In genomic region chr1:161379071-161379470, GRCh38 we compare ENCODE assay signal across 18 cellular contexts. TPM values are rescaled to one million over a fixed set of nuclear protein-coding genes. Genes with fewer than 3 reads are reported as not detected.
DNase-seq lines count a peak whose midpoint lies in the region; ATAC-seq and TF ChIP-seq lines count a peak whose summit lies in the region.
"Had no signal": no experiment of that assay in that cellular context is flagged by ENCODE, and none has a peak within 500 bp of the region (broad histone marks: within the 10 kb centered on the region; RNA-seq: fewer than 3 reads in every experiment).

No MANE protein-coding gene starts in this region.

- no peaks in the 10 kb centered on the region for H3K9me3 Mint-ChIP-seq in activated T-cell treated with anti-CD3 and anti-CD28 coated beads, Interleukin-2, amount 50 U/mL, for 24 hours
- H3K9me3 Mint-ChIP-seq in osteocyte (ENCODE audit: unreplicated experiment), result no peaks in the 10 kb centered on the region
- H3K9me3 Mint-ChIP-seq: activated B cell treated with CpG ODN at 0.5 μM for 24 hours; dendritic cell treated with granulocyte-macrophage colony-stimulating factor and Interleukin-4, amounts not matched to agents 40 ng/mL and 50 ng/mL, for 4 days; naive B cell had no signal

- DNase-seq in activated T-cell treated with anti-CD3 and anti-CD28 coated beads, Interleukin-2, amount 50 U/mL, for 24 hours, result peak; percentile 36
- no peak for DNase-seq in activated T-cell treated with anti-CD3 and anti-CD28 coated beads, Interleukin-2, amount 50 U/mL, for 48 hours
- DNase-seq in epithelial cell of esophagus (ENCODE audit: low read depth) (peak; percentile 12), osteocyte (ENCODE audit: extremely low spot score, unreplicated experiment) (no peak), NCI-H1092 treated with DMSO at 0.1 percent for 48 hours (lab: John Stamatoyannopoulos, UW) (no peak), BE2C (no peak)
- no peak for DNase-seq in activated CD8-positive, alpha-beta memory T cell treated with anti-CD3 and anti-CD28 coated beads, Interleukin-2, amount 50 U/mL, for 48 hours
- DNase-seq: 8988T, activated B cell treated with CpG ODN at 0.5 μM for 24 hours, gastrocnemius medialis, MV-4-11, naive B cell, sigmoid colon had no signal

- H3K4me3 ChIP-seq in epithelial cell of esophagus (ENCODE audit: low read length) (peak overlapping the region; percentile 29), BE2C (ENCODE audit: low read depth, low read length) (no peak overlapping the region)
- H3K4me3 ChIP-seq: gastrocnemius medialis, sigmoid colon had no signal

- peak overlapping the region; percentile 44 for H3K27ac Mint-ChIP-seq in activated T-cell treated with anti-CD3 and anti-CD28 coated beads, Interleukin-2, amount 50 U/mL, for 24 hours
- no peak overlapping the region for H3K27ac Mint-ChIP-seq in osteocyte (ENCODE audit: unreplicated experiment)
- H3K27ac Mint-ChIP-seq: activated B cell treated with CpG ODN at 0.5 μM for 24 hours; dendritic cell treated with granulocyte-macrophage colony-stimulating factor and Interleukin-4, amounts not matched to agents 40 ng/mL and 50 ng/mL, for 4 days; naive B cell had no signal

- peaks cover 11% of the 10 kb centered on the region for H3K4me1 Mint-ChIP-seq in activated T-cell treated with anti-CD3 and anti-CD28 coated beads, Interleukin-2, amount 50 U/mL, for 24 hours (ENCODE audit: low read depth)
- peaks cover 4% of the 10 kb centered on the region for H3K4me1 Mint-ChIP-seq in osteocyte (ENCODE audit: unreplicated experiment)
- H3K4me1 Mint-ChIP-seq: activated B cell treated with CpG ODN at 0.5 μM for 24 hours had no signal

- ATAC-seq in HG03342 (IDR thresholded peaks at IDR 0.05; ENCODE audit: unreplicated experiment), result peak; percentile 57
- ATAC-seq: gastrocnemius medialis had no signal

- H3K4me3 Mint-ChIP-seq in activated T-cell treated with anti-CD3 and anti-CD28 coated beads, Interleukin-2, amount 50 U/mL, for 24 hours, result peak overlapping the region; percentile 67
- peak overlapping the region; percentile 65 for H3K4me3 Mint-ChIP-seq in osteocyte (ENCODE audit: unreplicated experiment)
- H3K4me3 Mint-ChIP-seq: activated B cell treated with CpG ODN at 0.5 μM for 24 hours; dendritic cell treated with granulocyte-macrophage colony-stimulating factor and Interleukin-4, amounts not matched to agents 40 ng/mL and 50 ng/mL, for 4 days; naive B cell had no signal

- H3K9me3 ChIP-seq in BE2C, result no peaks in the 10 kb centered on the region
- H3K9me3 ChIP-seq: gastrocnemius medialis, sigmoid colon had no signal

- no peaks in the 10 kb centered on the region for H3K36me3 Mint-ChIP-seq in activated T-cell treated with anti-CD3 and anti-CD28 coated beads, Interleukin-2, amount 50 U/mL, for 24 hours (ENCODE audit: low read depth)
- no peaks in the 10 kb centered on the region for H3K36me3 Mint-ChIP-seq in osteocyte (ENCODE audit: unreplicated experiment)
- H3K36me3 Mint-ChIP-seq: naive B cell had no signal

- no peaks in the 10 kb centered on the region for H3K27me3 ChIP-seq in BE2C
- H3K27me3 ChIP-seq: gastrocnemius medialis, sigmoid colon had no signal

- H3K36me3 ChIP-seq in BE2C, result no peaks in the 10 kb centered on the region
- H3K36me3 ChIP-seq: gastrocnemius medialis, sigmoid colon had no signal

- no peak for TF ChIP-seq CTCF in epithelial cell of esophagus (IDR thresholded peaks at IDR 0.05; ENCODE audit: insufficient read depth, low read depth, low read length, missing control alignments)
- no peak for TF ChIP-seq CTCF in osteocyte (IDR thresholded peaks at IDR 0.05)
- TF ChIP-seq CTCF in BE2C (IDR thresholded peaks at IDR 0.05; ENCODE audit: low read depth, low read length), result no peak

- H3K4me1 ChIP-seq in BE2C, result no peaks in the 10 kb centered on the region

- no peaks in the 10 kb centered on the region for H3K27me3 Mint-ChIP-seq in activated T-cell treated with anti-CD3 and anti-CD28 coated beads, Interleukin-2, amount 50 U/mL, for 24 hours
- H3K27me3 Mint-ChIP-seq in osteocyte (ENCODE audit: unreplicated experiment), result no peaks in the 10 kb centered on the region
- H3K27me3 Mint-ChIP-seq: activated B cell treated with CpG ODN at 0.5 μM for 24 hours had no signal

RNA-seq across cellular contexts. Expression of gene CFAP126, which starts 11.4 kb away (rescaled TPM):
- total RNA-seq in osteocyte, result not detected in 2 replicates
- 1.7 TPM for polyA plus RNA-seq in BE2C (2012; ENCODE audit: insufficient read depth, insufficient read length, low read depth)
- total RNA-seq: activated B cell treated with CpG ODN at 0.5 μM for 24 hours, gastrocnemius medialis, HT1080, kidney epithelial cell, sigmoid colon, SK-MEL-5 had no signal
- polyA plus RNA-seq: sigmoid colon had no signal

Comparison
In these comparisons a context has a peak if more than half of its experiments do, and no peak if none do; other contexts are left out.
1. DNase-seq: peak in activated T-cell treated with anti-CD3 and anti-CD28 coated beads, Interleukin-2, amount 50 U/mL, for 24 hours (single experiment) and epithelial cell of esophagus (single experiment); none in activated T-cell treated with anti-CD3 and anti-CD28 coated beads, Interleukin-2, amount 50 U/mL, for 48 hours (0 of 2), osteocyte (single experiment), activated CD8-positive, alpha-beta memory T cell treated with anti-CD3 and anti-CD28 coated beads, Interleukin-2, amount 50 U/mL, for 48 hours (single experiment), NCI-H1092 treated with DMSO at 0.1 percent for 48 hours (single experiment) and BE2C (single experiment).